19 cellular contexts compared by ENCODE assay signal in the genomic region with DNA sequence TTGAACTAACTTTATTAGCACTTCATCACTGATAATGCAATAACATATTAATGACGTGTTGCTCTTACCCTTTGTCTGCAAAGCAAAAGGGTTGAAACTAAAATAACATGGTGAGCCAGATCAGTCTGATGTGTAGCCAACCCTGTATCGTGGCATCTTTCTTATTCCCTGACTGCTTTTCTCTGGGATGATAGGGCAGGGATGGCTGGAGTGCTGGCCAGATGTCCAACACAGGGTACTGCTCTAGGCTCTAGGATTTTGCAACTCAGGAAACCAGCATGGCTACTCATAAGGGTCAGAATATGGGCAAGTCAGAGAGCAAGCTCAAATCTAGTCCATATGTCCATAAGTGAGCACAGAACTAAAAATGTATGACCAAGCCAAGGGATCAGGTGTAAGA.
DNase-seq lines count a peak whose midpoint lies in the region; ATAC-seq and TF ChIP-seq lines count a peak whose summit lies in the region.
"Had no signal": no experiment of that assay in that cellular context is flagged by ENCODE, and none has a peak within 500 bp of the region (broad histone marks: within the 10 kb centered on the region; RNA-seq: fewer than 3 reads in every experiment).

No MANE protein-coding gene starts in this region.

- H3K9ac ChIP-seq in GM23248 (peak overlapping the region; percentile 27; the same call in 1 of the 2 replicates), adipocyte (ENCODE audit: low read length) (no peak overlapping the region), fibroblast of lung (ENCODE audit: insufficient read depth, low read length) (no peak overlapping the region)

- peak overlapping the region; percentile 83 for H3K27ac ChIP-seq in GM23248
- H3K27ac ChIP-seq in fibroblast of lung (ENCODE audit: insufficient read depth, low read length): peak overlapping the region; percentile 60
- H3K27ac ChIP-seq in psoas muscle: peak overlapping the region; percentile 67
- H3K27ac ChIP-seq: HL-60, Peyer's patch had no signal

- H3K36me3 ChIP-seq in GM23248 (ENCODE audit: low read depth): no peaks in the 10 kb centered on the region
- H3K36me3 ChIP-seq in adipocyte (ENCODE audit: control insufficient read depth, insufficient read depth, low read length, severe bottlenecking): no peaks in the 10 kb centered on the region
- H3K36me3 ChIP-seq in fibroblast of lung (ENCODE audit: control insufficient read depth, insufficient read depth, low read length): no peaks in the 10 kb centered on the region
- no peaks in the 10 kb centered on the region for H3K36me3 ChIP-seq in psoas muscle (ENCODE audit: insufficient read depth in 1 of 2, low read depth in 1 of 2)
- H3K36me3 ChIP-seq: Peyer's patch had no signal

- no peaks in the 10 kb centered on the region for H3K79me2 ChIP-seq in GM23248 (ENCODE audit: insufficient read depth)
- H3K79me2 ChIP-seq in fibroblast of lung (ENCODE audit: control insufficient read depth, insufficient read depth, low read length): no peaks in the 10 kb centered on the region

- 51 to 55% methylated on average over 2 of the region's 2 CpGs for WGBS in GM23248 (ENCODE audit: low coverage in 1 of 2, low lambda C conversion rate in 2 of 2, missing lambda C conversion rate in 2 of 2), 2 experiments
- WGBS in psoas muscle, 3 donors: 62 to 78% (median 68%) methylated on average over 2 of the region's 2 CpGs

- H3K9me2 ChIP-seq in GM23248 (ENCODE audit: insufficient read depth): no peaks in the 10 kb centered on the region; the same call in 1 of the 2 replicates

- peak; percentile 77 for DNase-seq in GM23248
- peak; percentile 46 for DNase-seq in adipocyte (ENCODE audit: low read depth)
- DNase-seq in fibroblast of lung (ENCODE audit: low read depth in 2 of 2): no peak
- DNase-seq in psoas muscle: no peak
- DNase-seq: H9, KG1, NCI-H1092, NCI-H1436, NCI-H2029, NCI-H345, NCI-H524, NCI-H774, Peyer's patch, Right ventricle myocardium superior had no signal

- H3K9me3 ChIP-seq in GM23248 (ENCODE audit: low read depth) (no peaks in the 10 kb centered on the region), adipocyte (ENCODE audit: control insufficient read depth, low read length) (no peaks in the 10 kb centered on the region), fibroblast of lung (ENCODE audit: control insufficient read depth, insufficient read depth, low read depth, low read length) (no peaks in the 10 kb centered on the region), psoas muscle (no peaks in the 10 kb centered on the region)
- H3K9me3 ChIP-seq: Peyer's patch had no signal

- intact Hi-C loops in psoas muscle (cut with DNase I): no loop called here

- H3K4me1 ChIP-seq in GM23248 (ENCODE audit: insufficient read depth) (peaks cover 25% of the 10 kb centered on the region), adipocyte (ENCODE audit: control insufficient read depth, insufficient read depth, low read length) (peaks cover 13% of the 10 kb centered on the region), fibroblast of lung (ENCODE audit: control insufficient read depth, extremely low read depth, insufficient read depth, low read length) (peaks cover 7% of the 10 kb centered on the region), psoas muscle (peaks cover 6% of the 10 kb centered on the region)
- H3K4me1 ChIP-seq: Peyer's patch had no signal

- H3F3A ChIP-seq in GM23248 (ENCODE audit: insufficient read depth): peaks cover 29% of the 10 kb centered on the region

- H3K4me2 ChIP-seq in GM23248 (ENCODE audit: unreplicated experiment) (peak overlapping the region; percentile 2), fibroblast of lung (ENCODE audit: extremely low read depth, insufficient read depth, low read length) (peak overlapping the region; percentile 30)

- H3K27me3 ChIP-seq in GM23248 (replicated peaks; ENCODE audit: insufficient read depth) (no peaks in the 10 kb centered on the region), adipocyte (replicated peaks; ENCODE audit: control insufficient read depth, insufficient read depth, low read length) (no peaks in the 10 kb centered on the region), fibroblast of lung (ENCODE audit: control insufficient read depth, insufficient read depth, low read length) (no peaks in the 10 kb centered on the region), psoas muscle (ENCODE audit: insufficient read depth in 3 of 3, low read length in 2 of 3) (no peaks in the 10 kb centered on the region)
- H3K27me3 ChIP-seq: Peyer's patch had no signal

- H2AFZ ChIP-seq in GM23248: no peak overlapping the region
- H2AFZ ChIP-seq in fibroblast of lung (ENCODE audit: low read length): no peak overlapping the region

- ATAC-seq in psoas muscle (peak; percentile 34 to 70 (median 54)), GM18519 (IDR thresholded peaks at IDR 0.05; ENCODE audit: low FRiP score, unreplicated experiment) (no peak), HG02981 (IDR thresholded peaks at IDR 0.05; ENCODE audit: unreplicated experiment) (no peak), HG02759 (IDR thresholded peaks at IDR 0.05; ENCODE audit: unreplicated experiment) (no peak), GM18907 (IDR thresholded peaks at IDR 0.05; ENCODE audit: unreplicated experiment) (no peak)

- no peak for TF ChIP-seq CTCF in fibroblast of lung (conservative IDR thresholded peaks at IDR 0.05 in 1 of 2, IDR thresholded peaks at IDR 0.05 in 1 of 2; ENCODE audit: low read depth in 1 of 2, low read length in 2 of 2)
- TF ChIP-seq CTCF in psoas muscle (IDR thresholded peaks at IDR 0.05): no peak

- H4K20me1 ChIP-seq in GM23248 (ENCODE audit: insufficient read depth) (no peaks in the 10 kb centered on the region), fibroblast of lung (ENCODE audit: control insufficient read depth, extremely low read depth, insufficient read depth, low read length) (no peaks in the 10 kb centered on the region)

- in situ Hi-C loops in GM23248 (cut with MboI): no loop called here

- H3K4me3 ChIP-seq in GM23248 (no peak overlapping the region), adipocyte (ENCODE audit: low read length) (no peak overlapping the region), fibroblast of lung (replicated peaks in 1 of 4; ENCODE audit: control extremely low read depth in 1 of 4, insufficient read depth in 1 of 4, low read depth in 3 of 4, low read length in 4 of 4) (no peak overlapping the region), psoas muscle (no peak overlapping the region)
- H3K4me3 ChIP-seq: Peyer's patch had no signal

Comparison
In these comparisons a context has a peak if more than half of its experiments do, and no peak if none do; other contexts are left out.
1. DNase-seq: peak in GM23248 (single experiment) and adipocyte (single experiment); none in fibroblast of lung (0 of 2) and psoas muscle (0 of 2).
2. ATAC-seq: peak in psoas muscle (4 of 4); none in GM18519 (single experiment), HG02981 (single experiment), HG02759 (single experiment) and GM18907 (single experiment).
3. Peak in every context shown above with its lines, with median percentiles within 50 percentile points of each other: H3K27ac ChIP-seq.